In genomic region chr22:45238431-45239377, GRCh38 we compare ENCODE assay signal across 12 cellular contexts. TPM values are rescaled to one million over a fixed set of nuclear protein-coding genes. Genes with fewer than 3 reads are reported as not detected.
DNase-seq lines count a peak whose midpoint lies in the region; ATAC-seq and TF ChIP-seq lines count a peak whose summit lies in the region.
"Had no signal": no experiment of that assay in that cellular context is flagged by ENCODE, and none has a peak within 500 bp of the region (broad histone marks: within the 10 kb centered on the region; RNA-seq: fewer than 3 reads in every experiment).

No MANE protein-coding gene starts in this region.

- H3K9me3 Mint-ChIP-seq in activated CD4-positive, alpha-beta T cell treated with anti-CD3 and anti-CD28 coated beads for 36 hours (ENCODE audit: low read depth) = no peaks in the 10 kb centered on the region
- no peaks in the 10 kb centered on the region for H3K9me3 Mint-ChIP-seq in dendritic cell treated with granulocyte-macrophage colony-stimulating factor and Interleukin-4, amounts not matched to agents 40 ng/mL and 50 ng/mL, for 4 days
- H3K9me3 Mint-ChIP-seq in progenitor cell of endocrine pancreas (ENCODE audit: low read depth) = no peaks in the 10 kb centered on the region
- H3K9me3 Mint-ChIP-seq: activated naive CD4-positive, alpha-beta T cell treated with anti-CD3 and anti-CD28 coated beads, Interleukin-2, amount 50 U/mL, for 72 hours had no signal

- H3K4me3 ChIP-seq in MM.1S (ENCODE audit: low read length) (peak overlapping the region; percentile 73; the same call in 1 of the 2 replicates), transverse colon (no peak overlapping the region)

- no peaks in the 10 kb centered on the region for H3K9me2 ChIP-seq in MM.1S (replicated peaks; ENCODE audit: insufficient read depth, low read length)

- intact Hi-C loops in activated CD4-positive, alpha-beta T cell treated with anti-CD3 and anti-CD28 coated beads for 36 hours (cut with DNase I, micrococcal nuclease) = no loop called here
- intact Hi-C loops in dendritic cell treated with granulocyte-macrophage colony-stimulating factor and Interleukin-4, amounts not matched to agents 40 ng/mL and 50 ng/mL, for 4 days (cut with micrococcal nuclease) = no loop called here
- intact Hi-C loops in head of caudate nucleus (cut with DNase I) (no loop called here), transverse colon (cut with DNase I; ENCODE audit: low total_unique reads) (no loop called here)

- TF ChIP-seq POLR2A in transverse colon (IDR thresholded peaks at IDR 0.05) = no peak

- H3K4me1 Mint-ChIP-seq in activated CD4-positive, alpha-beta T cell treated with anti-CD3 and anti-CD28 coated beads for 36 hours = peaks cover 15% of the 10 kb centered on the region
- peaks cover 85% of the 10 kb centered on the region for H3K4me1 Mint-ChIP-seq in dendritic cell treated with granulocyte-macrophage colony-stimulating factor and Interleukin-4, amounts not matched to agents 40 ng/mL and 50 ng/mL, for 4 days (ENCODE audit: low read depth)
- H3K4me1 Mint-ChIP-seq in progenitor cell of endocrine pancreas (ENCODE audit: low read depth) = peaks cover 8% of the 10 kb centered on the region

- H3K79me2 ChIP-seq in MM.1S (ENCODE audit: low read length) = peaks cover 59% of the 10 kb centered on the region

- no peaks in the 10 kb centered on the region for H3K36me3 Mint-ChIP-seq in activated CD4-positive, alpha-beta T cell treated with anti-CD3 and anti-CD28 coated beads for 36 hours (ENCODE audit: low read depth)
- peaks cover 58% of the 10 kb centered on the region for H3K36me3 Mint-ChIP-seq in dendritic cell treated with granulocyte-macrophage colony-stimulating factor and Interleukin-4, amounts not matched to agents 40 ng/mL and 50 ng/mL, for 4 days (ENCODE audit: low read depth)
- peaks cover 1% of the 10 kb centered on the region for H3K36me3 Mint-ChIP-seq in progenitor cell of endocrine pancreas (ENCODE audit: insufficient read depth)
- H3K36me3 Mint-ChIP-seq: activated naive CD4-positive, alpha-beta T cell treated with anti-CD3 and anti-CD28 coated beads, Interleukin-2, amount 50 U/mL, for 72 hours had no signal

- no peaks in the 10 kb centered on the region for H3K27me3 Mint-ChIP-seq in activated CD4-positive, alpha-beta T cell treated with anti-CD3 and anti-CD28 coated beads for 36 hours
- peaks cover 2% of the 10 kb centered on the region for H3K27me3 Mint-ChIP-seq in dendritic cell treated with granulocyte-macrophage colony-stimulating factor and Interleukin-4, amounts not matched to agents 40 ng/mL and 50 ng/mL, for 4 days
- H3K27me3 Mint-ChIP-seq in progenitor cell of endocrine pancreas = no peaks in the 10 kb centered on the region

- H3K4me1 ChIP-seq in MM.1S (ENCODE audit: low read length) (peaks cover 62% of the 10 kb centered on the region), transverse colon (peaks cover 6 to 31% (median 21%) of the 10 kb centered on the region in 4 donors)

- peak overlapping the region; percentile 52; the same call in 1 of the 2 replicates for H3K9ac ChIP-seq in MM.1S (ENCODE audit: low read length)

- H3K27ac Mint-ChIP-seq in activated CD4-positive, alpha-beta T cell treated with anti-CD3 and anti-CD28 coated beads for 36 hours = no peak overlapping the region
- peak overlapping the region; percentile 91 for H3K27ac Mint-ChIP-seq in dendritic cell treated with granulocyte-macrophage colony-stimulating factor and Interleukin-4, amounts not matched to agents 40 ng/mL and 50 ng/mL, for 4 days
- H3K27ac Mint-ChIP-seq in progenitor cell of endocrine pancreas = no peak overlapping the region
- H3K27ac Mint-ChIP-seq: activated naive CD4-positive, alpha-beta T cell treated with anti-CD3 and anti-CD28 coated beads, Interleukin-2, amount 50 U/mL, for 72 hours had no signal

- H3K27ac ChIP-seq in MM.1S (ENCODE audit: low read length) (no peak overlapping the region), transverse colon (no peak overlapping the region)

- TF ChIP-seq CTCF in MM.1S (IDR thresholded peaks at IDR 0.05; ENCODE audit: low read length) (no peak), progenitor cell of endocrine pancreas (IDR thresholded peaks at IDR 0.05; ENCODE audit: unreplicated experiment) (no peak), transverse colon (IDR thresholded peaks at IDR 0.05) (no peak)

- peak overlapping the region; percentile 89 for H3K4me3 Mint-ChIP-seq in activated CD4-positive, alpha-beta T cell treated with anti-CD3 and anti-CD28 coated beads for 36 hours
- H3K4me3 Mint-ChIP-seq in dendritic cell treated with granulocyte-macrophage colony-stimulating factor and Interleukin-4, amounts not matched to agents 40 ng/mL and 50 ng/mL, for 4 days = peak overlapping the region; percentile 90
- H3K4me3 Mint-ChIP-seq in progenitor cell of endocrine pancreas (ENCODE audit: low read depth) = peak overlapping the region; percentile 91

- no peaks in the 10 kb centered on the region for H3K27me3 ChIP-seq in MM.1S (replicated peaks; ENCODE audit: insufficient read depth, low read length)
- no peaks in the 10 kb centered on the region for H3K27me3 ChIP-seq in transverse colon

- peak overlapping the region; percentile 87; the same call in 1 of the 2 replicates for H3K4me2 ChIP-seq in MM.1S (ENCODE audit: low read depth, low read length)

- H3K36me3 ChIP-seq in MM.1S (replicated peaks; ENCODE audit: insufficient read depth, low read length) (no peaks in the 10 kb centered on the region), transverse colon (no peaks in the 10 kb centered on the region)

- no peak for ATAC-seq in activated CD4-positive, alpha-beta T cell treated with anti-CD3 and anti-CD28 coated beads for 36 hours
- ATAC-seq: activated naive CD4-positive, alpha-beta T cell treated with anti-CD3 and anti-CD28 coated beads, Interleukin-2, amount 50 U/mL, for 72 hours had no signal

- H3K9me3 ChIP-seq in MM.1S (replicated peaks; ENCODE audit: insufficient read depth, low read length) = no peaks in the 10 kb centered on the region
- H3K9me3 ChIP-seq in transverse colon = no peaks in the 10 kb centered on the region

- TF ChIP-seq EP300 in transverse colon (IDR thresholded peaks at IDR 0.05; ENCODE audit: low read depth) = no peak

- DNase-seq in activated CD4-positive, alpha-beta T cell treated with anti-CD3 and anti-CD28 coated beads for 36 hours = no peak
- DNase-seq in activated CD4-positive, alpha-beta T cell treated with anti-CD3 and anti-CD28 coated beads for 1 hour = no peak
- DNase-seq in MM.1S (no peak), progenitor cell of endocrine pancreas (ENCODE audit: low spot score, unreplicated experiment) (no peak), C1 segment of cervical spinal cord (lab: John Stamatoyannopoulos, UW) (no peak), head of caudate nucleus (no peak), transverse colon (no peak)
- DNase-seq: effector memory CD4-positive, alpha-beta T cell; NCI-H1105 had no signal

- in situ Hi-C loops in transverse colon (cut with MboI; ENCODE audit: low pct_ligation_motif_present in 1 of 4, low pct_unique_long_range_greater_than_20kb in 1 of 4, low sequenced_read_pairs in 3 of 4) = no loop called here

- no peaks in the 10 kb centered on the region for H4K20me1 ChIP-seq in MM.1S (ENCODE audit: insufficient read depth, low read length)

- CTCF ChIA-PET in activated CD4-positive, alpha-beta T cell treated with anti-CD3 and anti-CD28 coated beads for 36 hours (lab: Charles Lee) = interaction anchor here (1.1 kb wide), 1 partner anchor 87 kb away, joined by 4 read pairs; no protein-coding TSS in a partner anchor

- WGBS in transverse colon (ENCODE audit: low coverage in 1 of 2), 2 donors = 86 to 92% methylated on average over 7 to 14 of the region's 14 CpGs

- H3F3A ChIP-seq in MM.1S (ENCODE audit: insufficient read depth, low read length) = peaks cover 30% of the 10 kb centered on the region

- POLR2A ChIA-PET in activated CD4-positive, alpha-beta T cell treated with anti-CD3 and anti-CD28 coated beads for 36 hours (lab: Charles Lee) = no interaction called here

- no peak overlapping the region for H2AFZ ChIP-seq in MM.1S (ENCODE audit: low read length)

RNA-seq across cellular contexts. Expression of gene KIAA0930, which starts 2.0 kb away (rescaled TPM):
- total RNA-seq in activated CD4-positive, alpha-beta T cell treated with anti-CD3 and anti-CD28 coated beads for 36 hours = 10 to 100 TPM; 24.8 to 29.6 TPM
- total RNA-seq in progenitor cell of endocrine pancreas = 44.1 and 45.3 TPM in 2 replicates
- 10 to 100 TPM; 18.0 to 51.2 (median 25.1) TPM for total RNA-seq in transverse colon

RNA-seq across cellular contexts. Expression of gene UPK3A, which starts 46.0 kb away (rescaled TPM):
- not detected for total RNA-seq in activated CD4-positive, alpha-beta T cell treated with anti-CD3 and anti-CD28 coated beads for 36 hours
- total RNA-seq in progenitor cell of endocrine pancreas = 0.57 and 1.9 TPM in 2 replicates
- under 1 TPM in 1 of 4 donors, not detected in 3; 0.79 TPM for total RNA-seq in transverse colon
- total RNA-seq: activated naive CD4-positive, alpha-beta T cell treated with anti-CD3 and anti-CD28 coated beads, Interleukin-2, amount 50 U/mL, for 72 hours; myocyte had no signal
